9 cellular contexts compared by ENCODE assay signal in genomic region chr20:36886859-36887778, GRCh38. TPM values are rescaled to one million over a fixed set of nuclear protein-coding genes. Genes with fewer than 3 reads are reported as not detected.
A peak's percentile ranks its signal among the peaks of the same experiment; 100 is the strongest.
DNase-seq lines count a peak whose midpoint lies in the region; ATAC-seq and TF ChIP-seq lines count a peak whose summit lies in the region.
"Had no signal": no experiment of that assay in that cellular context is flagged by ENCODE, and none has a peak within 500 bp of the region (broad histone marks: within the 10 kb centered on the region; RNA-seq: fewer than 3 reads in every experiment).

No MANE protein-coding gene starts in this region.

- H4K20me1 ChIP-seq in H9 (ENCODE audit: control insufficient read depth, insufficient read depth, insufficient read length) = no peaks in the 10 kb centered on the region

- H3K23ac ChIP-seq in H9 (ENCODE audit: insufficient read length, low read depth, low read length) = no peak overlapping the region

- no peak overlapping the region for H3K4me2 ChIP-seq in H9 (ENCODE audit: insufficient read depth, insufficient read length, low read length)

- no peaks in the 10 kb centered on the region for H3K79me2 ChIP-seq in H9 (ENCODE audit: insufficient read depth, low read length)

- H4K5ac ChIP-seq in H9 (ENCODE audit: insufficient read length, low read depth, low read length) = peak overlapping the region; percentile 81

- peak overlapping the region; percentile 83 for H3K14ac ChIP-seq in H9 (ENCODE audit: insufficient read depth, low read length)

- H3K4me1 Mint-ChIP-seq in H9 = peaks cover 16 to 21% of the 10 kb centered on the region in 2 experiments

- H3K4me1 ChIP-seq in H9 (ENCODE audit: insufficient read depth, low read length) (no peaks in the 10 kb centered on the region; the same call in none of the 2 replicates), breast epithelium (no peaks in the 10 kb centered on the region)

- H3K27me3 Mint-ChIP-seq in H9 (ENCODE audit: low read depth) = no peaks in the 10 kb centered on the region; the same call in 1 of the 2 replicates

- H3K18ac ChIP-seq in H9 (ENCODE audit: insufficient read length, low read depth, low read length) = peak overlapping the region; percentile 98

- peak overlapping the region; percentile 58 for H2BK12ac ChIP-seq in H9 (ENCODE audit: insufficient read length, low read depth, low read length)

- no peaks in the 10 kb centered on the region for H3K79me1 ChIP-seq in H9 (ENCODE audit: insufficient read depth, low read depth, low read length, poor library complexity, severe bottlenecking)

- intact Hi-C loops in breast epithelium (cut with DNase I; ENCODE audit: low total_unique reads) = no loop called here

- H3K9ac ChIP-seq in H9 (ENCODE audit: extremely low read depth, insufficient read length, low read length) = no peak overlapping the region

- no peak for TF ChIP-seq POLR2A in breast epithelium (IDR thresholded peaks at IDR 0.05)

- H2BK120ac ChIP-seq in H9 (ENCODE audit: low read depth, low read length, poor library complexity, severe bottlenecking) = no peak overlapping the region

- no peak overlapping the region for H4K91ac ChIP-seq in H9 (ENCODE audit: insufficient read length, low read depth, low read length)

- H3K36me3 Mint-ChIP-seq in H9 (ENCODE audit: insufficient read depth in 1 of 3, low read depth in 3 of 3) = peaks cover 0 to 15% (median 14%) of the 10 kb centered on the region in 3 experiments; a peak in 5 of 7 replicates

- H3K27me3 ChIP-seq in H9 (ENCODE audit: insufficient read depth, low read length) (no peaks in the 10 kb centered on the region), WERI-Rb-1 (ENCODE audit: insufficient read depth, low read depth, severe bottlenecking) (no peaks in the 10 kb centered on the region), breast epithelium (no peaks in the 10 kb centered on the region)

- no peaks in the 10 kb centered on the region for H3K36me3 ChIP-seq in WERI-Rb-1
- H3K36me3 ChIP-seq in breast epithelium = no peaks in the 10 kb centered on the region

- H3K4me3 ChIP-seq in WERI-Rb-1 (ENCODE audit: low read depth, low read length) = peak overlapping the region; percentile 32
- peak overlapping the region in 1 of 3 donors; percentile 0 for H3K4me3 ChIP-seq in breast epithelium

- TF ChIP-seq CTCF in H9 (conservative IDR thresholded peaks at IDR 0.05) = peak; percentile 98
- TF ChIP-seq CTCF in WERI-Rb-1 (IDR thresholded peaks at IDR 0.05; ENCODE audit: low read depth, low read length) = peak; percentile 94
- TF ChIP-seq CTCF in breast epithelium (IDR thresholded peaks at IDR 0.05) = peak; percentile 92 to 93 (median 93)

- H3K4me3 Mint-ChIP-seq in H9 = peak overlapping the region in 1 of 2 experiments; percentile 58; a peak in 3 of 5 replicates

- H4K8ac ChIP-seq in H9 (replicated peaks; ENCODE audit: insufficient read length, low read depth, low read length) = peak overlapping the region; percentile 5

- H2AFZ ChIP-seq in H9 (ENCODE audit: low read length) = peak overlapping the region; percentile 18

- H3K4ac ChIP-seq in H9 (ENCODE audit: low read depth, low read length) = peak overlapping the region; percentile 16

- no peak overlapping the region for H2BK15ac ChIP-seq in H9 (ENCODE audit: low read depth, low read length)

- DNase-seq in COLO668 (lab: John Stamatoyannopoulos, UW; ENCODE audit: unreplicated experiment) (peak; percentile 88), H9 (peak; percentile 94), NCI-H2171 (lab: John Stamatoyannopoulos, UW) (peak; percentile 83), WERI-Rb-1 (peak; percentile 92), breast epithelium (ENCODE audit: low spot score in 2 of 2) (peak; percentile 68 to 86), iPS-NIHi7 (ENCODE audit: extremely low spot score) (peak; percentile 97), smooth muscle cell of the brain vasculature (ENCODE audit: low read depth, low spot score) (peak; percentile 50)

- H3K9me3 ChIP-seq in H9 (ENCODE audit: control insufficient read depth, low read depth, low read length) = no peaks in the 10 kb centered on the region
- H3K9me3 ChIP-seq in WERI-Rb-1 (ENCODE audit: severe bottlenecking) = no peaks in the 10 kb centered on the region
- H3K9me3 ChIP-seq in breast epithelium = no peaks in the 10 kb centered on the region

- no peaks in the 10 kb centered on the region for H3K23me2 ChIP-seq in H9 (ENCODE audit: insufficient read length, low read depth, low read length, poor library complexity, severe bottlenecking)

- H3K27ac Mint-ChIP-seq in H9 = peak overlapping the region; percentile 60 to 89 (median 76)

- no peak overlapping the region for H2BK5ac ChIP-seq in H9 (ENCODE audit: insufficient read length, low read length)

- no peaks in the 10 kb centered on the region for H3K9me3 Mint-ChIP-seq in H9

- ATAC-seq in HG03460 (IDR thresholded peaks at IDR 0.05; ENCODE audit: unreplicated experiment) = no peak

- H3K56ac ChIP-seq in H9 (ENCODE audit: insufficient read length, low read depth, low read length) = no peak overlapping the region

- no CpG with 5 or more reads among the region's 24 CpGs for WGBS in H9 (ENCODE audit: extremely low coverage, insufficient read length, low lambda C conversion rate)

- H3K27ac ChIP-seq in H9 (ENCODE audit: insufficient read length, low read depth, low read length) = no peak overlapping the region
- H3K27ac ChIP-seq in WERI-Rb-1 = peak overlapping the region; percentile 62
- peak overlapping the region in 1 of 2 donors; percentile 26 for H3K27ac ChIP-seq in breast epithelium

- H3T11ph ChIP-seq in H9 (ENCODE audit: low read length) = no peak overlapping the region

- no peak overlapping the region for H2AK5ac ChIP-seq in H9 (ENCODE audit: insufficient read length, low read length)

- peak overlapping the region; percentile 65 for H2BK20ac ChIP-seq in H9 (ENCODE audit: low read depth, low read length, poor library complexity, severe bottlenecking)

RNA-seq across cellular contexts. Expression of gene TLDC2, which starts 11.2 kb away (rescaled TPM):
- 0.11 TPM in 1 of 2 replicates, not detected in the other for total RNA-seq in H9 (2021)
- 1 to 10 TPM in 1 of 3 donors, not detected in 2; 1.1 TPM for total RNA-seq in breast epithelium
- total RNA-seq: T-helper 2 cell treated with Interferon-gamma antibody and Interleukin-4, amounts not matched to agents 100 ng/mL and 5 ng/mL, for 36 hours had no signal
